Comparison of ENCODE assay signal across 19 cellular contexts in the genomic region with DNA sequence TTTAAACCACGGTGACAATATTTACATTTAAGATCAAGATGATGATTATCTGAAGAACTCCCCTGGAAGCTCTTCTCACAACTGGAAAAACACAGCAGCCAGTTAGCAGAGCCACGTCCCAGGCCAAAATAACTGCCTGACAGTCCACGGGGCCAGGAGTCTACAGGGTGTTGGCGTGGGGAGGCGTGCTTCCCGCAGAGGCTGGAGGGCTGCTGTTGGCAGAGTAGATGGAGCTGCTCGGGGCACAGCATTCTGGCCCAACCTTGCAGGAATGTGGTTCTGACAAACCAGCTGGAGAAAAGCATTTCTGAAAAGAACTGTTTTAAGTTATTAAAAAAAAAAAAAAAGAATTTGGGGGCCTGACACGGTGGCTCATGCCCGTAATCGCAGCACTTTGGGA.
"Had no signal": no experiment of that assay in that cellular context is flagged by ENCODE, and none has a peak within 500 bp of the region (broad histone marks: within the 10 kb centered on the region; RNA-seq: fewer than 3 reads in every experiment).

No MANE protein-coding gene starts in this region.

- DNase-seq: dermis blood vessel endothelial cell; erythroblast; foreskin keratinocyte; left colon; left ventricle myocardium superior; mesendoderm; naive thymus-derived CD8-positive, alpha-beta T cell; ovary; right cardiac atrium; stimulated activated CD4-positive, alpha-beta T cell treated with anti-CD3 and anti-CD28 coated beads, Interleukin-4, amount 100 ng/mL, for 1 hour; stimulated activated CD8-positive, alpha-beta memory T cell treated with anti-CD3 and anti-CD28 coated beads, Interleukin-4, amount 100 ng/mL, for 48 hours; upper lobe of left lung had no signal

- FAIRE-seq: colon, endothelial cell of umbilical vein had no signal

- H3K27ac ChIP-seq: foreskin keratinocyte, hepatocyte, ovary, tibial artery, upper lobe of left lung, vagina had no signal

- ATAC-seq: foreskin keratinocyte; left colon; left ventricle myocardium superior; naive thymus-derived CD8-positive, alpha-beta T cell; right cardiac atrium; stimulated activated effector memory CD8-positive, alpha-beta T cell treated with anti-CD3 and anti-CD28 coated beads, Interleukin-12 subunit alpha, Interleukin-12 subunit beta, amount 100 ng/mL, for 72 hours had no signal

- H3K36me3 ChIP-seq: ovary, tibial artery, upper lobe of left lung, vagina had no signal

- H3K4me3 ChIP-seq: hepatocyte, ovary, smooth muscle cell, tibial artery, upper lobe of left lung, vagina had no signal

- H3K9me3 ChIP-seq: ovary, upper lobe of left lung, vagina had no signal

- H3K4me1 ChIP-seq: foreskin keratinocyte, tibial artery, upper lobe of left lung, vagina had no signal
